Comparison of ENCODE assay signal across 8 cellular contexts in genomic region chr10:127977368-127978009, GRCh38.
DNase-seq lines count a peak whose midpoint lies in the region; ATAC-seq and TF ChIP-seq lines count a peak whose summit lies in the region.

No MANE protein-coding gene starts in this region.

- 0 out of 2 replicates have a peak overlapping the region, but pooled peaks have one; percentile 59 for H3K27ac Mint-ChIP-seq in GM23338

- no peak for TF ChIP-seq CTCF in GM23338 (conservative IDR thresholded peaks at IDR 0.05; ENCODE audit: low read depth in 2 of 2)
- TF ChIP-seq CTCF in left ventricle myocardium inferior (IDR thresholded peaks at IDR 0.05; ENCODE audit: borderline replicate concordance), result no peak

- H3K27ac ChIP-seq in GM23338 (ENCODE audit: low read depth) (no peak overlapping the region), left ventricle myocardium inferior (replicated peaks) (peak overlapping the region; percentile 80)

- ATAC-seq in GM23338, result peak; percentile 23; the same call in 1 of the 3 replicates
- no peak for ATAC-seq in GM18907 (IDR thresholded peaks at IDR 0.05; ENCODE audit: unreplicated experiment)

- no peak for DNase-seq in GM23338 (ENCODE audit: low spot score)
- DNase-seq in activated CD8-positive, alpha-beta memory T cell treated with anti-CD3 and anti-CD28 coated beads, Interleukin-2, amount 50 U/mL, for 48 hours, result peak; percentile 44
- DNase-seq in left ventricle myocardium inferior, result peak; percentile 80
- DNase-seq in pulmonary artery endothelial cell (ENCODE audit: low read depth, low spot score), result peak; percentile 81
- DNase-seq in NCI-H1092 treated with DMSO at 0.1 percent for 48 hours (lab: John Stamatoyannopoulos, UW), result no peak
- DNase-seq in DMS114 treated with DMSO at 0.1 percent for 48 hours (lab: John Stamatoyannopoulos, UW; ENCODE audit: unreplicated experiment), result no peak
- no peak for DNase-seq in stimulated activated naive CD4-positive, alpha-beta T cell (lab: John Stamatoyannopoulos, UW)

- no peak overlapping the region for H3K4me3 Mint-ChIP-seq in GM23338

- peaks cover 5% of the 10 kb centered on the region; the same call in 1 of the 2 replicates for H3K36me3 ChIP-seq in GM23338 (ENCODE audit: insufficient read depth)
- H3K36me3 ChIP-seq in left ventricle myocardium inferior, result no peaks in the 10 kb centered on the region

- no peak overlapping the region for H3K4me3 ChIP-seq in GM23338
- peak overlapping the region; percentile 46 for H3K4me3 ChIP-seq in left ventricle myocardium inferior

- H4K20me1 ChIP-seq in GM23338 (replicated peaks; ENCODE audit: insufficient read depth), result no peaks in the 10 kb centered on the region

- H3K9me3 ChIP-seq in left ventricle myocardium inferior (replicated peaks), result peaks cover 17% of the 10 kb centered on the region

- H3K9me3 Mint-ChIP-seq in GM23338, result peaks cover 12% of the 10 kb centered on the region; the same call in 2 of the 3 replicates

- H3K27me3 Mint-ChIP-seq in GM23338 (ENCODE audit: insufficient read depth, low read depth, poor library complexity), result peaks cover 6% of the 10 kb centered on the region

- H3K36me3 Mint-ChIP-seq in GM23338 (ENCODE audit: low read depth), result no peaks in the 10 kb centered on the region; the same call in 2 of the 3 replicates

- intact Hi-C loops in left ventricle myocardium inferior (cut with micrococcal nuclease), result no loop called here

- H3K27me3 ChIP-seq in GM23338 (ENCODE audit: insufficient read depth) (no peaks in the 10 kb centered on the region), left ventricle myocardium inferior (ENCODE audit: low read depth) (no peaks in the 10 kb centered on the region)

- H3K79me2 ChIP-seq in GM23338 (replicated peaks; ENCODE audit: insufficient read depth), result no peaks in the 10 kb centered on the region

- H3K4me1 Mint-ChIP-seq in GM23338, result peaks cover 18% of the 10 kb centered on the region; the same call in 2 of the 3 replicates

- H3K4me1 ChIP-seq in GM23338 (ENCODE audit: insufficient read depth), result no peaks in the 10 kb centered on the region
- peaks cover 60% of the 10 kb centered on the region for H3K4me1 ChIP-seq in left ventricle myocardium inferior

- H2AFZ ChIP-seq in GM23338, result no peak overlapping the region

- H3K9me2 ChIP-seq in GM23338 (ENCODE audit: insufficient read depth), result no peaks in the 10 kb centered on the region

- H3F3A ChIP-seq in GM23338 (replicated peaks; ENCODE audit: low read depth), result no peaks in the 10 kb centered on the region

- H3K4me2 ChIP-seq in GM23338, result no peak overlapping the region

TF ChIP-seq in GM23338, 12 proteins besides CTCF, POLR2A, EP300 and RAD21:
- TF ChIP-seq POLR2AphosphoS5 (IDR thresholded peaks at IDR 0.05; ENCODE audit: low read depth), result no peak
- no peak for TF ChIP-seq EZH2 (IDR thresholded peaks at IDR 0.05; ENCODE audit: low read depth, unreplicated experiment)

Comparison
In these comparisons a context has a peak if more than half of its experiments do, and no peak if none do; other contexts are left out.
1. DNase-seq: peak in activated CD8-positive, alpha-beta memory T cell treated with anti-CD3 and anti-CD28 coated beads, Interleukin-2, amount 50 U/mL, for 48 hours (single experiment), left ventricle myocardium inferior (single experiment) and pulmonary artery endothelial cell (single experiment); none in GM23338 (single experiment), NCI-H1092 treated with DMSO at 0.1 percent for 48 hours (single experiment), DMS114 treated with DMSO at 0.1 percent for 48 hours (single experiment) and stimulated activated naive CD4-positive, alpha-beta T cell (0 of 6).